Comparison of ENCODE assay signal across 2 cellular contexts in genomic region chr19:53876651-53877224, GRCh38.
A peak's percentile ranks its signal among the peaks of the same experiment; 100 is the strongest.
TF ChIP-seq lines count a peak whose summit lies in the region.

No MANE protein-coding gene starts in this region.

TF ChIP-seq in HepG2, 621 proteins besides CTCF, POLR2A, EP300 and RAD21:
- TF ChIP-seq POLR2AphosphoS2 (IDR thresholded peaks at IDR 0.05; ENCODE audit: low read depth, low read length) (peak; percentile 82; the same call in 1 of the 2 replicates), ATF3 (CRISPR knock-in tag; IDR thresholded peaks at IDR 0.05) (no peak), PAF1 (CRISPR knock-in tag; IDR thresholded peaks at IDR 0.05) (peak; percentile 35; the same call in 1 of the 2 replicates), ARNT2 (CRISPR knock-in tag; IDR thresholded peaks at IDR 0.05; ENCODE audit: low read depth) (no peak), POLR2G (IDR thresholded peaks at IDR 0.05; ENCODE audit: low read depth, low read length) (peak; percentile 67), DPF2 (CRISPR knock-in tag; IDR thresholded peaks at IDR 0.05; ENCODE audit: borderline replicate concordance, low read depth) (no peak), AGO2 (optimal IDR thresholded peaks at IDR 0.05; ENCODE audit: low read depth, low read length) (peak; percentile 61), RBFOX2 (IDR thresholded peaks at IDR 0.05; ENCODE audit: low read depth, low read length) (peak; percentile 50), ZNF770 (CRISPR knock-in tag; IDR thresholded peaks at IDR 0.05) (no peak), CBX1 (IDR thresholded peaks at IDR 0.05; ENCODE audit: low read depth) (no peak), ZBTB39 (CRISPR knock-in tag; IDR thresholded peaks at IDR 0.05) (no peak), ZC3H13 (CRISPR knock-in tag; IDR thresholded peaks at IDR 0.05) (peak; percentile 88; the same call in 1 of the 2 replicates), ZKSCAN8 (CRISPR knock-in tag; IDR thresholded peaks at IDR 0.05; ENCODE audit: borderline replicate concordance) (no peak), RBM22 (optimal IDR thresholded peaks at IDR 0.05; ENCODE audit: low read length) (peak; percentile 98), MED1 (CRISPR knock-in tag; IDR thresholded peaks at IDR 0.05) (0 out of 2 replicates have a peak, but pooled peaks have one; percentile 20), MTA3 (CRISPR knock-in tag; IDR thresholded peaks at IDR 0.05) (no peak), ETV6 (CRISPR knock-in tag; conservative IDR thresholded peaks at IDR 0.05) (no peak), POLR2AphosphoS5 (IDR thresholded peaks at IDR 0.05; ENCODE audit: low read depth, low read length) (peak; percentile 59), SOX13 (IDR thresholded peaks at IDR 0.05) (no peak), SOX13 (CRISPR knock-in tag; conservative IDR thresholded peaks at IDR 0.05 in 1 of 2, IDR thresholded peaks at IDR 0.05 in 1 of 2) (peak in 1 of 2 experiments; percentile 91; a peak in 1 of 4 replicates)

TF ChIP-seq in H1, 55 proteins besides CTCF, POLR2A, EP300 and RAD21:
- TF ChIP-seq NANOG (IDR thresholded peaks at IDR 0.05; ENCODE audit: insufficient read depth, low read depth, low read length, poor library complexity, severe bottlenecking) (no peak), TAF7 (optimal IDR thresholded peaks at IDR 0.05; ENCODE audit: borderline replicate concordance, low read depth, low read length) (no peak), MAFK (IDR thresholded peaks at IDR 0.05; ENCODE audit: low read depth, low read length) (no peak), POLR2AphosphoS5 (IDR thresholded peaks at IDR 0.05; ENCODE audit: low read depth, low read length) (peak; percentile 92), EZH2 (IDR thresholded peaks at IDR 0.05; ENCODE audit: low read depth, low read length, severe bottlenecking) (no peak), SIN3A (conservative IDR thresholded peaks at IDR 0.05 in 1 of 2, IDR thresholded peaks at IDR 0.05 in 1 of 2; ENCODE audit: low read depth in 1 of 2, low read length in 2 of 2) (no peak)
TF ChIP-seq in H1: peak in this region for 1.
